Comparison of ENCODE assay signal across 16 cellular contexts in genomic region chr14:81273961-81274360, GRCh38. TPM values are rescaled to one million over a fixed set of nuclear protein-coding genes. Genes with fewer than 3 reads are reported as not detected.
DNase-seq lines count a peak whose midpoint lies in the region; ATAC-seq and TF ChIP-seq lines count a peak whose summit lies in the region.
"Had no signal": no experiment of that assay in that cellular context is flagged by ENCODE, and none has a peak within 500 bp of the region (broad histone marks: within the 10 kb centered on the region; RNA-seq: fewer than 3 reads in every experiment).

No MANE protein-coding gene starts in this region.

- DNase-seq in MCF 10A (ENCODE audit: unreplicated experiment): no peak
- DNase-seq in mammary epithelial cell: no peak
- DNase-seq in RWPE1 (ENCODE audit: low spot score): no peak
- DNase-seq in mesendoderm: no peak
- DNase-seq in spleen: no peak
- DNase-seq in coronary artery (ENCODE audit: low spot score): no peak
- DNase-seq: 8988T; AML-193; Caco-2; CD8-positive, alpha-beta memory T cell; DND-41; GDM1; GOT3 had no signal

- H3K4me3 ChIP-seq in mammary epithelial cell (replicated peaks in 1 of 3; ENCODE audit: insufficient read depth in 1 of 3, low read depth in 2 of 3, low read length in 3 of 3): no peak overlapping the region
- no peak overlapping the region for H3K4me3 ChIP-seq in mesendoderm (ENCODE audit: low read length)
- H3K4me3 ChIP-seq in spleen: no peak overlapping the region
- no peak overlapping the region for H3K4me3 ChIP-seq in coronary artery
- H3K4me3 ChIP-seq: BLaER1, HAP-1 had no signal

- H3K4me1 ChIP-seq in mammary epithelial cell (ENCODE audit: insufficient read depth, low read length): peaks cover 17% of the 10 kb centered on the region
- no peaks in the 10 kb centered on the region for H3K4me1 ChIP-seq in mesendoderm (ENCODE audit: control insufficient read depth, low read depth, low read length)
- H3K4me1 ChIP-seq in spleen: peaks cover 8 to 60% (median 37%) of the 10 kb centered on the region in 6 donors

- in situ Hi-C loops in mammary epithelial cell (cut with MboI; ENCODE audit: low sequenced_read_pairs in 2 of 2): loop anchor here (5.0 kb wide), 1 partner anchor 178 kb away; no protein-coding TSS in a partner anchor

- H4K5ac ChIP-seq in mesendoderm (ENCODE audit: low read length): no peak overlapping the region

- no peak overlapping the region for H2BK120ac ChIP-seq in mesendoderm (ENCODE audit: low read depth, low read length)

- no peak overlapping the region for H2BK15ac ChIP-seq in mesendoderm (replicated peaks; ENCODE audit: low read depth)

- H3K27me3 ChIP-seq in mammary epithelial cell (ENCODE audit: insufficient read depth, low read length): no peaks in the 10 kb centered on the region
- no peaks in the 10 kb centered on the region for H3K27me3 ChIP-seq in mesendoderm (ENCODE audit: insufficient read depth, low read length, poor library complexity)
- H3K27me3 ChIP-seq in spleen (replicated peaks in 1 of 7): peaks cover 0 to 4% (median 0%) of the 10 kb centered on the region in 7 donors
- H3K27me3 ChIP-seq: BLaER1 had no signal

- H3K4me2 ChIP-seq in mammary epithelial cell (ENCODE audit: insufficient read depth, low read depth, low read length) (no peak overlapping the region), mesendoderm (ENCODE audit: low read length) (no peak overlapping the region)
- H3K4me2 ChIP-seq: BLaER1 had no signal

- peak overlapping the region; percentile 20 for H3K23ac ChIP-seq in mesendoderm (ENCODE audit: low read length)

- H4K8ac ChIP-seq in mesendoderm (ENCODE audit: low read depth, low read length): no peak overlapping the region

- peaks cover 17% of the 10 kb centered on the region for H3K4me1 Mint-ChIP-seq in MCF 10A (ENCODE audit: insufficient read depth, unreplicated experiment)
- H3K4me1 Mint-ChIP-seq: CD8-positive, alpha-beta memory T cell had no signal

- H4K20me1 ChIP-seq in mammary epithelial cell (ENCODE audit: insufficient read depth, low read length): no peaks in the 10 kb centered on the region
- H4K20me1 ChIP-seq: BLaER1 had no signal

- H3K9me3 Mint-ChIP-seq in MCF 10A (ENCODE audit: unreplicated experiment): no peaks in the 10 kb centered on the region
- H3K9me3 Mint-ChIP-seq: CD8-positive, alpha-beta memory T cell had no signal

- peak overlapping the region; percentile 78 for H3K27ac Mint-ChIP-seq in MCF 10A (ENCODE audit: low read depth, unreplicated experiment)
- H3K27ac Mint-ChIP-seq: CD8-positive, alpha-beta memory T cell had no signal

- H3K4ac ChIP-seq in mesendoderm (ENCODE audit: low read depth, low read length): no peak overlapping the region

- dilution Hi-C loops in mammary epithelial cell (cut with HindIII; ENCODE audit: low sequenced_read_pairs): no loop called here

- peaks cover 26% of the 10 kb centered on the region for H3K36me3 ChIP-seq in mammary epithelial cell (ENCODE audit: insufficient read depth, low read length)
- no peaks in the 10 kb centered on the region for H3K36me3 ChIP-seq in mesendoderm (ENCODE audit: control insufficient read depth, insufficient read depth, low read length)
- peaks cover 0 to 19% (median 0%) of the 10 kb centered on the region in 6 donors for H3K36me3 ChIP-seq in spleen
- H3K36me3 ChIP-seq: BLaER1 had no signal

- H3K36me3 Mint-ChIP-seq in MCF 10A (ENCODE audit: insufficient read depth, unreplicated experiment): peaks cover 45% of the 10 kb centered on the region
- H3K36me3 Mint-ChIP-seq: CD8-positive, alpha-beta memory T cell had no signal

- BruUV-seq in MCF 10A (replicated peaks; lab: Mats Ljungman, UMichigan) (no TSS peak), mammary epithelial cell (replicated peaks; lab: Mats Ljungman, UMichigan) (no TSS peak)

- intact Hi-C loops in MCF 10A (cut with micrococcal nuclease): no loop called here
- intact Hi-C loops in mammary epithelial cell (cut with micrococcal nuclease): no loop called here
- intact Hi-C loops in spleen (cut with DNase I; ENCODE audit: low total_unique reads): no loop called here

- POLR2A ChIA-PET in MCF 10A (lab: Yijun Ruan, JAX) (no interaction called here), RWPE1 (lab: Yijun Ruan, JAX; ENCODE audit: low non-redundant PET) (no interaction called here)

- H3K56ac ChIP-seq in mesendoderm (ENCODE audit: low read length): no peak overlapping the region

- no peak for ATAC-seq in GM21717 (IDR thresholded peaks at IDR 0.05; ENCODE audit: unreplicated experiment)

- H3K27ac ChIP-seq in mammary epithelial cell (ENCODE audit: insufficient read depth, low read depth, low read length) (no peak overlapping the region), RWPE1 (peak overlapping the region; percentile 37; the same call in 1 of the 2 replicates), mesendoderm (ENCODE audit: low read depth, low read length) (no peak overlapping the region), spleen (peak overlapping the region in 7 of 8 donors; percentile 23 to 68 (median 67)), coronary artery (no peak overlapping the region)
- H3K27ac ChIP-seq: BLaER1 had no signal

- TF ChIP-seq CTCF in MCF 10A (IDR thresholded peaks at IDR 0.05; ENCODE audit: unreplicated experiment) (no peak), mammary epithelial cell (conservative IDR thresholded peaks at IDR 0.05 in 1 of 2, IDR thresholded peaks at IDR 0.05 in 1 of 2; ENCODE audit: extremely low read depth in 1 of 2, insufficient read depth in 1 of 2, low read depth in 1 of 2, low read length in 2 of 2) (no peak), RWPE1 (conservative IDR thresholded peaks at IDR 0.05; ENCODE audit: low read depth) (no peak), spleen (IDR thresholded peaks at IDR 0.05 in 8 of 11, conservative IDR thresholded peaks at IDR 0.05 in 3 of 11) (no peak), coronary artery (IDR thresholded peaks at IDR 0.05) (no peak)

- H3K9ac ChIP-seq in mammary epithelial cell (ENCODE audit: insufficient read depth, low read length) (no peak overlapping the region), mesendoderm (ENCODE audit: low read length) (no peak overlapping the region)
- H3K9ac ChIP-seq: BLaER1 had no signal

- no peak overlapping the region for H3K18ac ChIP-seq in mesendoderm (ENCODE audit: low read length)

- H3K4me3 Mint-ChIP-seq in MCF 10A (ENCODE audit: unreplicated experiment): no peak overlapping the region
- H3K4me3 Mint-ChIP-seq: CD8-positive, alpha-beta memory T cell had no signal

- CTCF ChIA-PET in MCF 10A (lab: Yijun Ruan, JAX) (interaction anchor here (0.6 to 17.3 kb wide), 3 partner anchors 7 to 192 kb away, joined by 4 to 432 read pairs (median 118); no protein-coding TSS in a partner anchor), mammary epithelial cell (lab: Charles Lee; ENCODE audit: low non-redundant PET) (no interaction called here), RWPE1 (lab: Yijun Ruan, JAX) (interaction anchor here (0.6 to 1.2 kb wide), 3 partner anchors 9 to 179 kb away, joined by 3 to 9 read pairs (median 6); no protein-coding TSS in a partner anchor)

- TF ChIP-seq POLR2A in spleen (IDR thresholded peaks at IDR 0.05): no peak

- H2AK5ac ChIP-seq in mesendoderm (ENCODE audit: low read length): no peak overlapping the region

- H2AFZ ChIP-seq in mammary epithelial cell (ENCODE audit: low read depth, low read length): no peak overlapping the region

- H3K79me2 ChIP-seq in mammary epithelial cell (ENCODE audit: insufficient read depth, low read length) (peaks cover 96% of the 10 kb centered on the region), mesendoderm (ENCODE audit: control insufficient read depth, insufficient read depth, low read length) (no peaks in the 10 kb centered on the region)

- WGBS in mammary epithelial cell (ENCODE audit: low coverage, missing lambda C conversion rate): 50% methylated on average over 2 of the region's 2 CpGs
- no CpG with 5 or more reads among the region's 2 CpGs for WGBS in mesendoderm (ENCODE audit: extremely low coverage, insufficient coverage, low lambda C conversion rate)
- WGBS in spleen, 5 donors: 54 to 74% (median 64%) methylated on average over 2 of the region's 2 CpGs

- peaks cover 2% of the 10 kb centered on the region for H3K79me1 ChIP-seq in mesendoderm (ENCODE audit: low read length)

- no peaks in the 10 kb centered on the region for H3K9me3 ChIP-seq in mammary epithelial cell (replicated peaks; ENCODE audit: insufficient read depth, low read length)
- no peaks in the 10 kb centered on the region for H3K9me3 ChIP-seq in spleen
- H3K9me3 ChIP-seq: BLaER1, Caco-2, HAP-1 had no signal

- H3K27me3 Mint-ChIP-seq in MCF 10A (ENCODE audit: insufficient read depth, unreplicated experiment): no peaks in the 10 kb centered on the region

- no peak overlapping the region for H2BK5ac ChIP-seq in mesendoderm (ENCODE audit: low read length)

RNA-seq across cellular contexts. Expression of gene GTF2A1, which starts 53.2 kb away (rescaled TPM):
- total RNA-seq in MCF 10A (2022) (35.0 and 49.4 TPM in 2 replicates), mammary epithelial cell (10 to 100 TPM; 26.3 to 30.9 TPM), spleen (10 to 100 TPM; 25.4 to 40.7 (median 30.6) TPM)
- polyA plus RNA-seq in mammary epithelial cell (16.2 TPM), spleen (1 to 10 TPM; 5.1 to 8.0 (median 7.1) TPM)
- 40.6 TPM for polyA minus RNA-seq in mammary epithelial cell
- 30.2 TPM for polyA plus RNA-seq in mesendoderm (2013, experiment 1 of 2)
- polyA plus RNA-seq in mesendoderm (2013, experiment 2 of 2): 30.9 TPM

Comparison
In these comparisons a context has a peak if more than half of its experiments do, and no peak if none do; other contexts are left out.
1. H3K27ac ChIP-seq: peak in RWPE1 (single experiment) and spleen (7 of 8); none in mammary epithelial cell (single experiment), mesendoderm (single experiment) and coronary artery (0 of 2).